8 cellular contexts compared by ENCODE assay signal in genomic region chr17:81368161-81368560, GRCh38. TPM values are rescaled to one million over a fixed set of nuclear protein-coding genes. Genes with fewer than 3 reads are reported as not detected.
"Had no signal": no experiment of that assay in that cellular context is flagged by ENCODE, and none has a peak within 500 bp of the region (broad histone marks: within the 10 kb centered on the region; RNA-seq: fewer than 3 reads in every experiment).

No MANE protein-coding gene starts in this region.

- H3K9me3 ChIP-seq: HAP-1 had no signal

- H3K4me3 ChIP-seq: GM23248, HAP-1 had no signal

- FAIRE-seq: HepG2 had no signal

- H3K36me3 Mint-ChIP-seq: IgD-negative memory B cell had no signal

- H3K9ac ChIP-seq: GM23248 had no signal

- H3K36me3 ChIP-seq: HAP-1 had no signal

- H3K9me3 Mint-ChIP-seq: IgD-negative memory B cell had no signal

- DNase-seq: GM23248, GOT3, H7, KBM-7 had no signal

- H3K4me3 Mint-ChIP-seq: IgD-negative memory B cell had no signal

- H3K4me1 ChIP-seq: HAP-1 had no signal

- H3K27ac Mint-ChIP-seq: IgD-negative memory B cell had no signal

- H3K27ac ChIP-seq: GM23248, HL-60 had no signal

RNA-seq across cellular contexts. Expression of gene BAHCC1, which starts 27.1 kb away (rescaled TPM):
- polyA plus RNA-seq: IgD-negative memory B cell had no signal
